1 cellular context compared by ENCODE assay signal in the genomic region with DNA sequence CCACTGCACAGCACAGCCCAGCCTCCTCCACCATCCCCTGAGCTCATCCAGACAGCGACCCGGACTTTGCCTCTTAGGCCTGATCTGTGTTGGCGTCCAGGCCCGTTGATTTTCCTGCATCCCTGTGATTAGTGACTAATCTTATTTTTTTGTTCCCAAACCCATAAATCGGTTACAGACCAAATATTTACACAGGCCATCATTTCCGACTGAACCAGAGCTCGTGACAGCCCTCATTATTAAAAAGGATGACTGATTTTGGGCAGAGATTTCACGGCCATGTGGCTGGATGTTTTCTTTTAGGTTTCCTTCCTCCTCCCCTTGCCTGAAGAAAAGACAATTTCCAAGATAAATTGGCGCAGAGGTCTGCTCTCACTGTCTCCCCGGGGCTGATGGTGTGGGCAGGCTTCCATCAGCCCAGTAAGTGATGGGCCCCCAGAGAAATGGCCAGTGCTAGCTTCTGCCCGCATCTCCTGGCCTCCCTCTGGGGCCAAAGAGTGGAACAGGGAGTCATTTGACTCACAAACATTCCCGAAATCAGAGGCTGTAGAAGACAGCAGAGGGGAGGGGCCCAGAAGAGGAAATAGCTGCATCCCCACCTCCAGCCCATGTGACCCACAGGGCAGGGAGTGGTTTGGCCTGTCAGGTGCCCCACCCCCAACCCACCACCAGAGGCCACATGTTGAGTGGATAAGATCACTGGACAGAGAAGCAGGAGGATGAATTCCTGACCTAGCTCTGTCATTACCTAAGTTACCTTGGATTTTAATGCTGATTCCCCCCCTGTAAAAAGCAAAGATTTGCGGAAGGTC.
TF ChIP-seq lines count a peak whose summit lies in the region.

No MANE protein-coding gene starts in this region.

TF ChIP-seq in K562, 482 proteins besides CTCF, POLR2A, EP300 and RAD21 (continued from another document and continues in another):
- TF ChIP-seq ZNF778 (CRISPR knock-in tag; IDR thresholded peaks at IDR 0.05) (no peak), CCNT2 (IDR thresholded peaks at IDR 0.05; ENCODE audit: borderline replicate concordance, extremely low read depth, insufficient read length, low read depth, low read length) (no peak), NFE2 (IDR thresholded peaks at IDR 0.05; ENCODE audit: low read depth) (no peak), GTF2A2 (tag; IDR thresholded peaks at IDR 0.05) (no peak), SRF (CRISPR knock-in tag; IDR thresholded peaks at IDR 0.05) (no peak), TGIF2 (CRISPR knock-in tag; IDR thresholded peaks at IDR 0.05) (no peak), ZFX (CRISPR knock-in tag; IDR thresholded peaks at IDR 0.05) (no peak), ZNF121 (CRISPR knock-in tag; conservative IDR thresholded peaks at IDR 0.05) (no peak), ZBTB17 (CRISPR knock-in tag; IDR thresholded peaks at IDR 0.05) (no peak), KAT2B (IDR thresholded peaks at IDR 0.05; ENCODE audit: low read depth, low read length) (no peak), ETV6 (IDR thresholded peaks at IDR 0.05; ENCODE audit: borderline replicate concordance in 1 of 2, low read depth in 2 of 2, low read length in 1 of 2) (no peak), ETV6 (CRISPR knock-in tag; IDR thresholded peaks at IDR 0.05; ENCODE audit: borderline replicate concordance) (no peak), CCAR2 (IDR thresholded peaks at IDR 0.05; ENCODE audit: low read depth, low read length) (no peak), RBM22 (IDR thresholded peaks at IDR 0.05; ENCODE audit: low read depth, low read length, poor library complexity, severe bottlenecking) (no peak), ZBED1 (IDR thresholded peaks at IDR 0.05) (no peak), MYC (IDR thresholded peaks at IDR 0.05; ENCODE audit: low read depth, low read length) (0 out of 2 replicates have a peak, but pooled peaks have one; percentile 54), MYC (CRISPR knock-in tag; IDR thresholded peaks at IDR 0.05; ENCODE audit: borderline replicate concordance, low read depth) (no peak), MEIS2 (IDR thresholded peaks at IDR 0.05; ENCODE audit: partially characterized antibody) (no peak), CTBP1 (IDR thresholded peaks at IDR 0.05; ENCODE audit: borderline replicate concordance) (peak; percentile 12; the same call in 1 of the 2 replicates), SRSF1 (IDR thresholded peaks at IDR 0.05; ENCODE audit: low read depth, low read length) (no peak), YY1 (IDR thresholded peaks at IDR 0.05; ENCODE audit: borderline replicate concordance in 1 of 3, control insufficient read depth in 1 of 3, extremely low read depth in 1 of 3, insufficient read depth in 3 of 3, insufficient read length in 1 of 3, insufficient replicate concordance in 2 of 3, low read depth in 1 of 3, low read length in 2 of 3) (no peak), ELF1 (tag; IDR thresholded peaks at IDR 0.05) (peak; percentile 29; the same call in 1 of the 2 replicates), ZNF311 (CRISPR knock-in tag; IDR thresholded peaks at IDR 0.05) (no peak)
- TF ChIP-seq, protein P1, sequence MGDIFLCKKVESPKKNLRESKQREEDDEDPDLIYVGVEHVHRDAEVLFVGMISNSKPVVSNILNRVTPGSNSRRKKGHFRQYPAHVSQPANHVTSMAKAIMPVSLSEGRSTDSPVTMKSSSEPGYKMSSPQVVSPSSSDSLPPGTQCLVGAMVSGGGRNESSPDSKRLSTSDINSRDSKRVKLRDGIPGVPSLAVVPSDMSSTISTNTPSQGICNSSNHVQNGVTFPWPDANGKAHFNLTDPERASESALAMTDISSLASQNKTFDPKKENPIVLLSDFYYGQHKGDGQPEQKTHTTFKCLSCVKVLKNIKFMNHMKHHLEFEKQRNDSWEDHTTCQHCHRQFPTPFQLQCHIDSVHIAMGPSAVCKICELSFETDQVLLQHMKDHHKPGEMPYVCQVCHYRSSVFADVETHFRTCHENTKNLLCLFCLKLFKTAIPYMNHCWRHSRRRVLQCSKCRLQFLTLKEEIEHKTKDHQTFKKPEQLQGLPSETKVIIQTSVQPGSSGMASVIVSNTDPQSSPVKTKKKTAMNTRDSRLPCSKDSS (IDR thresholded peaks at IDR 0.05; ENCODE audit: low read depth, partially characterized antibody) = no peak
- TF ChIP-seq, protein P2, sequence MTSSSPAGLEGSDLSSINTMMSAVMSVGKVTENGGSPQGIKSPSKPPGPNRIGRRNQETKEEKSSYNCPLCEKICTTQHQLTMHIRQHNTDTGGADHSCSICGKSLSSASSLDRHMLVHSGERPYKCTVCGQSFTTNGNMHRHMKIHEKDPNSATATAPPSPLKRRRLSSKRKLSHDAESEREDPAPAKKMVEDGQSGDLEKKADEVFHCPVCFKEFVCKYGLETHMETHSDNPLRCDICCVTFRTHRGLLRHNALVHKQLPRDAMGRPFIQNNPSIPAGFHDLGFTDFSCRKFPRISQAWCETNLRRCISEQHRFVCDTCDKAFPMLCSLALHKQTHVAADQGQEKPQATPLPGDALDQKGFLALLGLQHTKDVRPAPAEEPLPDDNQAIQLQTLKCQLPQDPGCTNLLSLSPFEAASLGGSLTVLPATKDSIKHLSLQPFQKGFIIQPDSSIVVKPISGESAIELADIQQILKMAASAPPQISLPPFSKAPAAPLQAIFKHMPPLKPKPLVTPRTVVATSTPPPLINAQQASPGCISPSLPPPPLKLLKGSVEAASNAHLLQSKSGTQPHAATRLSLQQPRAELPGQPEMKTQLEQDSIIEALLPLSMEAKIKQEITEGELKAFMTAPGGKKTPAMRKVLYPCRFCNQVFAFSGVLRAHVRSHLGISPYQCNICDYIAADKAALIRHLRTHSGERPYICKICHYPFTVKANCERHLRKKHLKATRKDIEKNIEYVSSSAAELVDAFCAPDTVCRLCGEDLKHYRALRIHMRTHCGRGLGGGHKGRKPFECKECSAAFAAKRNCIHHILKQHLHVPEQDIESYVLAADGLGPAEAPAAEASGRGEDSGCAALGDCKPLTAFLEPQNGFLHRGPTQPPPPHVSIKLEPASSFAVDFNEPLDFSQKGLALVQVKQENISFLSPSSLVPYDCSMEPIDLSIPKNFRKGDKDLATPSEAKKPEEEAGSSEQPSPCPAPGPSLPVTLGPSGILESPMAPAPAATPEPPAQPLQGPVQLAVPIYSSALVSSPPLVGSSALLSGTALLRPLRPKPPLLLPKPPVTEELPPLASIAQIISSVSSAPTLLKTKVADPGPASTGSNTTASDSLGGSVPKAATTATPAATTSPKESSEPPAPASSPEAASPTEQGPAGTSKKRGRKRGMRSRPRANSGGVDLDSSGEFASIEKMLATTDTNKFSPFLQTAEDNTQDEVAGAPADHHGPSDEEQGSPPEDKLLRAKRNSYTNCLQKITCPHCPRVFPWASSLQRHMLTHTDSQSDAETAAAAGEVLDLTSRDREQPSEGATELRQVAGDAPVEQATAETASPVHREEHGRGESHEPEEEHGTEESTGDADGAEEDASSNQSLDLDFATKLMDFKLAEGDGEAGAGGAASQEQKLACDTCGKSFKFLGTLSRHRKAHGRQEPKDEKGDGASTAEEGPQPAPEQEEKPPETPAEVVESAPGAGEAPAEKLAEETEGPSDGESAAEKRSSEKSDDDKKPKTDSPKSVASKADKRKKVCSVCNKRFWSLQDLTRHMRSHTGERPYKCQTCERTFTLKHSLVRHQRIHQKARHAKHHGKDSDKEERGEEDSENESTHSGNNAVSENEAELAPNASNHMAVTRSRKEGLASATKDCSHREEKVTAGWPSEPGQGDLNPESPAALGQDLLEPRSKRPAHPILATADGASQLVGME (CRISPR knock-in tag; IDR thresholded peaks at IDR 0.05) = no peak
- TF ChIP-seq, protein P3, sequence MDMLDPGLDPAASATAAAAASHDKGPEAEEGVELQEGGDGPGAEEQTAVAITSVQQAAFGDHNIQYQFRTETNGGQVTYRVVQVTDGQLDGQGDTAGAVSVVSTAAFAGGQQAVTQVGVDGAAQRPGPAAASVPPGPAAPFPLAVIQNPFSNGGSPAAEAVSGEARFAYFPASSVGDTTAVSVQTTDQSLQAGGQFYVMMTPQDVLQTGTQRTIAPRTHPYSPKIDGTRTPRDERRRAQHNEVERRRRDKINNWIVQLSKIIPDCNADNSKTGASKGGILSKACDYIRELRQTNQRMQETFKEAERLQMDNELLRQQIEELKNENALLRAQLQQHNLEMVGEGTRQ (CRISPR knock-in tag; IDR thresholded peaks at IDR 0.05) = peak; percentile 76
- TF ChIP-seq, protein P4, sequence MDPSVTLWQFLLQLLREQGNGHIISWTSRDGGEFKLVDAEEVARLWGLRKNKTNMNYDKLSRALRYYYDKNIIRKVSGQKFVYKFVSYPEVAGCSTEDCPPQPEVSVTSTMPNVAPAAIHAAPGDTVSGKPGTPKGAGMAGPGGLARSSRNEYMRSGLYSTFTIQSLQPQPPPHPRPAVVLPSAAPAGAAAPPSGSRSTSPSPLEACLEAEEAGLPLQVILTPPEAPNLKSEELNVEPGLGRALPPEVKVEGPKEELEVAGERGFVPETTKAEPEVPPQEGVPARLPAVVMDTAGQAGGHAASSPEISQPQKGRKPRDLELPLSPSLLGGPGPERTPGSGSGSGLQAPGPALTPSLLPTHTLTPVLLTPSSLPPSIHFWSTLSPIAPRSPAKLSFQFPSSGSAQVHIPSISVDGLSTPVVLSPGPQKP (CRISPR knock-in tag; IDR thresholded peaks at IDR 0.05) = no peak
- TF ChIP-seq, protein P5, sequence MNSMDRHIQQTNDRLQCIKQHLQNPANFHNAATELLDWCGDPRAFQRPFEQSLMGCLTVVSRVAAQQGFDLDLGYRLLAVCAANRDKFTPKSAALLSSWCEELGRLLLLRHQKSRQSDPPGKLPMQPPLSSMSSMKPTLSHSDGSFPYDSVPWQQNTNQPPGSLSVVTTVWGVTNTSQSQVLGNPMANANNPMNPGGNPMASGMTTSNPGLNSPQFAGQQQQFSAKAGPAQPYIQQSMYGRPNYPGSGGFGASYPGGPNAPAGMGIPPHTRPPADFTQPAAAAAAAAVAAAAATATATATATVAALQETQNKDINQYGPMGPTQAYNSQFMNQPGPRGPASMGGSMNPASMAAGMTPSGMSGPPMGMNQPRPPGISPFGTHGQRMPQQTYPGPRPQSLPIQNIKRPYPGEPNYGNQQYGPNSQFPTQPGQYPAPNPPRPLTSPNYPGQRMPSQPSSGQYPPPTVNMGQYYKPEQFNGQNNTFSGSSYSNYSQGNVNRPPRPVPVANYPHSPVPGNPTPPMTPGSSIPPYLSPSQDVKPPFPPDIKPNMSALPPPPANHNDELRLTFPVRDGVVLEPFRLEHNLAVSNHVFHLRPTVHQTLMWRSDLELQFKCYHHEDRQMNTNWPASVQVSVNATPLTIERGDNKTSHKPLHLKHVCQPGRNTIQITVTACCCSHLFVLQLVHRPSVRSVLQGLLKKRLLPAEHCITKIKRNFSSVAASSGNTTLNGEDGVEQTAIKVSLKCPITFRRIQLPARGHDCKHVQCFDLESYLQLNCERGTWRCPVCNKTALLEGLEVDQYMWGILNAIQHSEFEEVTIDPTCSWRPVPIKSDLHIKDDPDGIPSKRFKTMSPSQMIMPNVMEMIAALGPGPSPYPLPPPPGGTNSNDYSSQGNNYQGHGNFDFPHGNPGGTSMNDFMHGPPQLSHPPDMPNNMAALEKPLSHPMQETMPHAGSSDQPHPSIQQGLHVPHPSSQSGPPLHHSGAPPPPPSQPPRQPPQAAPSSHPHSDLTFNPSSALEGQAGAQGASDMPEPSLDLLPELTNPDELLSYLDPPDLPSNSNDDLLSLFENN (IDR thresholded peaks at IDR 0.05; ENCODE audit: low read depth in 2 of 2, low read length in 2 of 2) = no peak
- TF ChIP-seq, protein P6, sequence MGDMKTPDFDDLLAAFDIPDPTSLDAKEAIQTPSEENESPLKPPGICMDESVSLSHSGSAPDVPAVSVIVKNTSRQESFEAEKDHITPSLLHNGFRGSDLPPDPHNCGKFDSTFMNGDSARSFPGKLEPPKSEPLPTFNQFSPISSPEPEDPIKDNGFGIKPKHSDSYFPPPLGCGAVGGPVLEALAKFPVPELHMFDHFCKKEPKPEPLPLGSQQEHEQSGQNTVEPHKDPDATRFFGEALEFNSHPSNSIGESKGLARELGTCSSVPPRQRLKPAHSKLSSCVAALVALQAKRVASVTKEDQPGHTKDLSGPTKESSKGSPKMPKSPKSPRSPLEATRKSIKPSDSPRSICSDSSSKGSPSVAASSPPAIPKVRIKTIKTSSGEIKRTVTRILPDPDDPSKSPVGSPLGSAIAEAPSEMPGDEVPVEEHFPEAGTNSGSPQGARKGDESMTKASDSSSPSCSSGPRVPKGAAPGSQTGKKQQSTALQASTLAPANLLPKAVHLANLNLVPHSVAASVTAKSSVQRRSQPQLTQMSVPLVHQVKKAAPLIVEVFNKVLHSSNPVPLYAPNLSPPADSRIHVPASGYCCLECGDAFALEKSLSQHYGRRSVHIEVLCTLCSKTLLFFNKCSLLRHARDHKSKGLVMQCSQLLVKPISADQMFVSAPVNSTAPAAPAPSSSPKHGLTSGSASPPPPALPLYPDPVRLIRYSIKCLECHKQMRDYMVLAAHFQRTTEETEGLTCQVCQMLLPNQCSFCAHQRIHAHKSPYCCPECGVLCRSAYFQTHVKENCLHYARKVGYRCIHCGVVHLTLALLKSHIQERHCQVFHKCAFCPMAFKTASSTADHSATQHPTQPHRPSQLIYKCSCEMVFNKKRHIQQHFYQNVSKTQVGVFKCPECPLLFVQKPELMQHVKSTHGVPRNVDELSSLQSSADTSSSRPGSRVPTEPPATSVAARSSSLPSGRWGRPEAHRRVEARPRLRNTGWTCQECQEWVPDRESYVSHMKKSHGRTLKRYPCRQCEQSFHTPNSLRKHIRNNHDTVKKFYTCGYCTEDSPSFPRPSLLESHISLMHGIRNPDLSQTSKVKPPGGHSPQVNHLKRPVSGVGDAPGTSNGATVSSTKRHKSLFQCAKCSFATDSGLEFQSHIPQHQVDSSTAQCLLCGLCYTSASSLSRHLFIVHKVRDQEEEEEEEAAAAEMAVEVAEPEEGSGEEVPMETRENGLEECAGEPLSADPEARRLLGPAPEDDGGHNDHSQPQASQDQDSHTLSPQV (IDR thresholded peaks at IDR 0.05) = no peak
- TF ChIP-seq, protein P7, sequence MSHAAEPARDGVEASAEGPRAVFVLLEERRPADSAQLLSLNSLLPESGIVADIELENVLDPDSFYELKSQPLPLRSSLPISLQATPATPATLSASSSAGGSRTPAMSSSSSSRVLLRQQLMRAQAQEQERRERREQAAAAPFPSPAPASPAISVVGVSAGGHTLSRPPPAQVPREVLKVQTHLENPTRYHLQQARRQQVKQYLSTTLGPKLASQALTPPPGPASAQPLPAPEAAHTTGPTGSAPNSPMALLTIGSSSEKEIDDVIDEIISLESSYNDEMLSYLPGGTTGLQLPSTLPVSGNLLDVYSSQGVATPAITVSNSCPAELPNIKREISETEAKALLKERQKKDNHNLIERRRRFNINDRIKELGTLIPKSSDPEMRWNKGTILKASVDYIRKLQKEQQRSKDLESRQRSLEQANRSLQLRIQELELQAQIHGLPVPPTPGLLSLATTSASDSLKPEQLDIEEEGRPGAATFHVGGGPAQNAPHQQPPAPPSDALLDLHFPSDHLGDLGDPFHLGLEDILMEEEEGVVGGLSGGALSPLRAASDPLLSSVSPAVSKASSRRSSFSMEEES (CRISPR knock-in tag; IDR thresholded peaks at IDR 0.05) = no peak
- TF ChIP-seq, protein P8, sequence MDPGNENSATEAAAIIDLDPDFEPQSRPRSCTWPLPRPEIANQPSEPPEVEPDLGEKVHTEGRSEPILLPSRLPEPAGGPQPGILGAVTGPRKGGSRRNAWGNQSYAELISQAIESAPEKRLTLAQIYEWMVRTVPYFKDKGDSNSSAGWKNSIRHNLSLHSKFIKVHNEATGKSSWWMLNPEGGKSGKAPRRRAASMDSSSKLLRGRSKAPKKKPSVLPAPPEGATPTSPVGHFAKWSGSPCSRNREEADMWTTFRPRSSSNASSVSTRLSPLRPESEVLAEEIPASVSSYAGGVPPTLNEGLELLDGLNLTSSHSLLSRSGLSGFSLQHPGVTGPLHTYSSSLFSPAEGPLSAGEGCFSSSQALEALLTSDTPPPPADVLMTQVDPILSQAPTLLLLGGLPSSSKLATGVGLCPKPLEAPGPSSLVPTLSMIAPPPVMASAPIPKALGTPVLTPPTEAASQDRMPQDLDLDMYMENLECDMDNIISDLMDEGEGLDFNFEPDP (CRISPR knock-in tag; IDR thresholded peaks at IDR 0.05) = no peak
